ENCODE assay signal across 9 cellular contexts in genomic region chrX:75746891-75747639, GRCh38. TPM values are rescaled to one million over a fixed set of nuclear protein-coding genes. Genes with fewer than 3 reads are reported as not detected.
DNase-seq lines count a peak whose midpoint lies in the region; ATAC-seq and TF ChIP-seq lines count a peak whose summit lies in the region.
"Had no signal": no experiment of that assay in that cellular context is flagged by ENCODE, and none has a peak within 500 bp of the region (broad histone marks: within the 10 kb centered on the region; RNA-seq: fewer than 3 reads in every experiment).

No MANE protein-coding gene starts in this region.

- intact Hi-C loops in activated naive CD4-positive, alpha-beta T cell treated with anti-CD3 and anti-CD28 coated beads for 36 hours (cut with micrococcal nuclease): loop anchor here (10.0 kb wide), 1 partner anchor 222 kb away; the partner anchor contains the start of gene ZDHHC15
- intact Hi-C loops in left cardiac atrium (cut with DNase I): no loop called here
- intact Hi-C loops in psoas muscle (cut with DNase I): loop anchor here in 1 of 2 donors (10.0 kb wide), 1 partner anchor 472 kb away; the partner anchor contains the start of gene UPRT

- peaks cover 27% of the 10 kb centered on the region for H3K9me3 ChIP-seq in psoas muscle

- H3K4me1 Mint-ChIP-seq in activated naive CD4-positive, alpha-beta T cell treated with anti-CD3 and anti-CD28 coated beads for 36 hours (ENCODE audit: low read depth): peaks cover 13% of the 10 kb centered on the region

- H3K4me3 Mint-ChIP-seq in activated naive CD4-positive, alpha-beta T cell treated with anti-CD3 and anti-CD28 coated beads for 36 hours: peak overlapping the region; percentile 74

- peak overlapping the region; percentile 66 for H3K4me3 ChIP-seq in psoas muscle

- peak overlapping the region; percentile 70 for H3K27ac Mint-ChIP-seq in activated naive CD4-positive, alpha-beta T cell treated with anti-CD3 and anti-CD28 coated beads for 36 hours

- H3K27me3 Mint-ChIP-seq in activated naive CD4-positive, alpha-beta T cell treated with anti-CD3 and anti-CD28 coated beads for 36 hours (ENCODE audit: low read depth): no peaks in the 10 kb centered on the region

- CTCF ChIA-PET in activated naive CD4-positive, alpha-beta T cell treated with anti-CD3 and anti-CD28 coated beads for 36 hours (lab: Charles Lee): no interaction called here

- H3K27ac ChIP-seq in psoas muscle: no peak overlapping the region

- no peaks in the 10 kb centered on the region for H3K36me3 ChIP-seq in psoas muscle (ENCODE audit: insufficient read depth in 1 of 2, low read depth in 1 of 2)

- TF ChIP-seq CTCF in psoas muscle (IDR thresholded peaks at IDR 0.05): no peak

- ATAC-seq in HG02678 (IDR thresholded peaks at IDR 0.05; ENCODE audit: unreplicated experiment) (peak; percentile 92), left cardiac atrium (peak; percentile 76 to 77), psoas muscle (peak in 3 of 4 donors; percentile 62 to 76 (median 73))

- H3K36me3 Mint-ChIP-seq in activated naive CD4-positive, alpha-beta T cell treated with anti-CD3 and anti-CD28 coated beads for 36 hours (ENCODE audit: low read depth): peaks cover 3% of the 10 kb centered on the region

- H3K27me3 ChIP-seq in psoas muscle (ENCODE audit: insufficient read depth in 3 of 3, low read length in 2 of 3): no peaks in the 10 kb centered on the region

- WGBS in psoas muscle, 3 donors: 6 to 48% (median 14%) methylated on average over 18 to 54 of the region's 54 CpGs

- DNase-seq in NCI-H146 (lab: John Stamatoyannopoulos, UW) (peak; percentile 27), NCI-H146 treated with DMSO at 0.1 percent for 48 hours (lab: John Stamatoyannopoulos, UW; ENCODE audit: unreplicated experiment) (no peak), NOMO-1 treated with dmso at 0.1 percent for 144 hours (lab: John Stamatoyannopoulos, UW; ENCODE audit: unreplicated experiment) (peak; percentile 1), left cardiac atrium (peak; percentile 54), psoas muscle (peak; percentile 19 to 63), amniotic stem cell (lab: John Stamatoyannopoulos, UW) (no peak)
- peak; percentile 56 for DNase-seq in activated naive CD4-positive, alpha-beta T cell treated with anti-CD3 and anti-CD28 coated beads for 36 hours

- no peaks in the 10 kb centered on the region for H3K4me1 ChIP-seq in psoas muscle

- peaks cover 16% of the 10 kb centered on the region for H3K9me3 Mint-ChIP-seq in activated naive CD4-positive, alpha-beta T cell treated with anti-CD3 and anti-CD28 coated beads for 36 hours

RNA-seq across cellular contexts. Expression of gene MAGEE2, which starts 38.0 kb away (rescaled TPM):
- total RNA-seq in activated naive CD4-positive, alpha-beta T cell treated with anti-CD3 and anti-CD28 coated beads for 36 hours: not detected
- total RNA-seq in left cardiac atrium: under 1 TPM in 1 of 2 donors, not detected in 1; 0.12 TPM
- not detected for total RNA-seq in psoas muscle
- under 1 TPM in 1 of 3 donors, not detected in 2; 0.01 TPM for polyA plus RNA-seq in psoas muscle
- total RNA-seq: Daoy had no signal

Comparison
In these comparisons a context has a peak if more than half of its experiments do, and no peak if none do; other contexts are left out.
1. DNase-seq: peak in NCI-H146 (single experiment), NOMO-1 treated with dmso at 0.1 percent for 144 hours (single experiment), activated naive CD4-positive, alpha-beta T cell treated with anti-CD3 and anti-CD28 coated beads for 36 hours (single experiment), left cardiac atrium (single experiment) and psoas muscle (2 of 2); none in NCI-H146 treated with DMSO at 0.1 percent for 48 hours (single experiment) and amniotic stem cell (single experiment).
2. Peak in every context shown above with its lines, with median percentiles within 50 percentile points of each other: ATAC-seq.